In genomic region chr4:179292443-179292842, GRCh38 we compare ENCODE assay signal across 21 cellular contexts.
DNase-seq lines count a peak whose midpoint lies in the region; ATAC-seq and TF ChIP-seq lines count a peak whose summit lies in the region.
"Had no signal": no experiment of that assay in that cellular context is flagged by ENCODE, and none has a peak within 500 bp of the region (broad histone marks: within the 10 kb centered on the region; RNA-seq: fewer than 3 reads in every experiment).

No MANE protein-coding gene starts in this region.

- TF ChIP-seq CTCF in RWPE2 (IDR thresholded peaks at IDR 0.05; ENCODE audit: poor library complexity, severe bottlenecking), result no peak
- TF ChIP-seq CTCF in fibroblast of lung (conservative IDR thresholded peaks at IDR 0.05 in 1 of 2, IDR thresholded peaks at IDR 0.05 in 1 of 2; ENCODE audit: low read depth in 1 of 2, low read length in 2 of 2), result no peak

- H3K4me2 ChIP-seq in fibroblast of lung (ENCODE audit: extremely low read depth, insufficient read depth, low read length), result no peak overlapping the region
- H3K4me2 ChIP-seq: BLaER1 treated with 17β-estradiol and CSF1 and Interleukin-3, amounts not matched to agents 10 nM and 100 nM had no signal

- ATAC-seq in RWPE2 (ENCODE audit: low read depth), result peak; percentile 82
- ATAC-seq in HG03108 (IDR thresholded peaks at IDR 0.05; ENCODE audit: unreplicated experiment), result no peak
- ATAC-seq: CD8-positive, alpha-beta T cell; SK-N-SH treated with all-trans-retinoic acid at 6 μM for 48 hours had no signal

- H3K79me2 ChIP-seq in fibroblast of lung (ENCODE audit: control insufficient read depth, insufficient read depth, low read length), result no peaks in the 10 kb centered on the region

- no peak overlapping the region for H2AFZ ChIP-seq in fibroblast of lung (ENCODE audit: low read length)
- H2AFZ ChIP-seq: GM23248 had no signal

- no peak overlapping the region for H3K9ac ChIP-seq in fibroblast of lung (ENCODE audit: insufficient read depth, low read length)
- H3K9ac ChIP-seq: BLaER1 treated with 17β-estradiol and CSF1 and Interleukin-3, amounts not matched to agents 10 nM and 100 nM; GM23248 had no signal

- H3K36me3 ChIP-seq in RWPE2 (ENCODE audit: low read depth) (no peaks in the 10 kb centered on the region), fibroblast of lung (ENCODE audit: control insufficient read depth, insufficient read depth, low read length) (no peaks in the 10 kb centered on the region)
- H3K36me3 ChIP-seq: BLaER1 treated with 17β-estradiol and CSF1 and Interleukin-3, amounts not matched to agents 10 nM and 100 nM had no signal

- H3K4me3 ChIP-seq in RWPE2 (ENCODE audit: severe bottlenecking) (no peak overlapping the region), fibroblast of lung (replicated peaks in 1 of 4; ENCODE audit: control extremely low read depth in 1 of 4, insufficient read depth in 1 of 4, low read depth in 3 of 4, low read length in 4 of 4) (no peak overlapping the region)
- H3K4me3 ChIP-seq: BLaER1 treated with 17β-estradiol and CSF1 and Interleukin-3, amounts not matched to agents 10 nM and 100 nM; GM23248 had no signal

- no peaks in the 10 kb centered on the region for H4K20me1 ChIP-seq in fibroblast of lung (ENCODE audit: control insufficient read depth, extremely low read depth, insufficient read depth, low read length)
- H4K20me1 ChIP-seq: BLaER1 treated with 17β-estradiol and CSF1 and Interleukin-3, amounts not matched to agents 10 nM and 100 nM had no signal

- H3K27me3 ChIP-seq in RWPE2 (ENCODE audit: insufficient read depth, poor library complexity, severe bottlenecking), result no peaks in the 10 kb centered on the region
- no peaks in the 10 kb centered on the region for H3K27me3 ChIP-seq in fibroblast of lung (ENCODE audit: control insufficient read depth, insufficient read depth, low read length)
- H3K27me3 ChIP-seq: BLaER1 treated with 17β-estradiol and CSF1 and Interleukin-3, amounts not matched to agents 10 nM and 100 nM had no signal

- H3K4me1 ChIP-seq in RWPE2 (ENCODE audit: insufficient read depth, poor library complexity, severe bottlenecking) (no peaks in the 10 kb centered on the region), fibroblast of lung (ENCODE audit: control insufficient read depth, extremely low read depth, insufficient read depth, low read length) (no peaks in the 10 kb centered on the region)
- H3K4me1 ChIP-seq: BLaER1 treated with 17β-estradiol and CSF1 and Interleukin-3, amounts not matched to agents 10 nM and 100 nM had no signal

- DNase-seq in COLO668 (lab: John Stamatoyannopoulos, UW; ENCODE audit: unreplicated experiment), result peak; percentile 6
- DNase-seq in ELR (ENCODE audit: low read depth), result peak; percentile 43
- DNase-seq in RWPE2 (ENCODE audit: low spot score), result no peak
- DNase-seq in fibroblast of lung (ENCODE audit: low read depth in 2 of 2), result peak; percentile 2 to 6
- no peak for DNase-seq in ecto neural progenitor cell (ENCODE audit: low spot score)
- no peak for DNase-seq in stimulated activated CD4-positive, alpha-beta T cell treated with anti-CD3 and anti-CD28 coated beads, Interleukin-4, amount 100 ng/mL, for 4 hours
- DNase-seq in islet precursor cell, result no peak
- DNase-seq: CD8-positive, alpha-beta T cell; EL; GM23248; KG1; MV-4-11; NCI-H1694 treated with DMSO at 0.1 percent for 48 hours; NCI-H446; NCI-H526 treated with DMSO at 0.1 percent for 48 hours; RPMI8226; SIG-M5; T-helper 1 cell had no signal

- H3K27ac ChIP-seq in RWPE2 (ENCODE audit: poor library complexity, severe bottlenecking), result no peak overlapping the region
- H3K27ac ChIP-seq in fibroblast of lung (ENCODE audit: insufficient read depth, low read length), result no peak overlapping the region
- H3K27ac ChIP-seq: BLaER1 treated with 17β-estradiol and CSF1 and Interleukin-3, amounts not matched to agents 10 nM and 100 nM; GM23248 had no signal

- no peaks in the 10 kb centered on the region for H3K9me3 ChIP-seq in RWPE2 (ENCODE audit: severe bottlenecking)
- H3K9me3 ChIP-seq in fibroblast of lung (ENCODE audit: control insufficient read depth, insufficient read depth, low read depth, low read length), result no peaks in the 10 kb centered on the region

Comparison
In these comparisons a context has a peak if more than half of its experiments do, and no peak if none do; other contexts are left out.
1. DNase-seq: peak in COLO668 (single experiment), ELR (single experiment) and fibroblast of lung (2 of 2); none in RWPE2 (single experiment), ecto neural progenitor cell (single experiment), stimulated activated CD4-positive, alpha-beta T cell treated with anti-CD3 and anti-CD28 coated beads, Interleukin-4, amount 100 ng/mL, for 4 hours (0 of 2) and islet precursor cell (single experiment).